In the genomic region with DNA sequence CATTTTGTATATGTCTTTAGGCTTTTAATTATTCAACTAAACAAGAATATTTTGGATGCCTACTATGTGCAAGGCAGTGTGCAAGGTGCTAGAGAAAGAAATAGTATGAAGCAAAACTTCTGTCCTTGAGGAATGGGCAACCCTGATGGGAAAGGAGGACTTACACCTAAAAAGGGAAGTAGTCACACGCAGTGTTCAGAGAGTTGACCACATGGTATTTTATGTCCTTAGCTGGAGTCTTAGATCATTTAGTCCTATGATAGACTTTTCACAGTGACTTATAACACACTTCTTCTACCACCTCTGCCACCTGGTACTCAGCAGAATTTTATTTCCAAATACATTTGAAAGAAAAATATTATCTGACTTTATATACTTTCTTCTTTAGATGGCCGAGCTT, we compare ENCODE assay signal across 18 cellular contexts.
"Had no signal": no experiment of that assay in that cellular context is flagged by ENCODE, and none has a peak within 500 bp of the region (broad histone marks: within the 10 kb centered on the region; RNA-seq: fewer than 3 reads in every experiment).

No MANE protein-coding gene starts in this region.

- H3K27me3 ChIP-seq: adrenal gland, dorsolateral prefrontal cortex, hepatocyte, neutrophil had no signal

- H3K4me1 ChIP-seq: adrenal gland had no signal

- H3K9me3 ChIP-seq: adrenal gland, neutrophil, thoracic aorta had no signal

- DNase-seq: activated CD4-positive, alpha-beta T cell treated with anti-CD3 and anti-CD28 coated beads for 1 hour; activated CD4-positive, alpha-beta T cell treated with anti-CD3 and anti-CD28 coated beads, Interleukin-2, amount 50 U/mL, for 48 hours; activated CD8-positive, alpha-beta memory T cell treated with anti-CD3 and anti-CD28 coated beads, Interleukin-2, amount 10 ng/mL, durations not matched to agents 7 days and 5 days; activated effector memory CD4-positive, alpha-beta T cell treated with anti-CD3 and anti-CD28 coated beads, Interleukin-2, amount 50 U/mL, for 16 hours; activated T-cell treated with anti-CD3 and anti-CD28 coated beads, Interleukin-2, amount 50 U/mL, for 1 hour; adrenal gland; dorsolateral prefrontal cortex; endodermal cell; islet precursor cell; naive B cell; retina had no signal

- H3K36me3 ChIP-seq: adrenal gland, neutrophil, thoracic aorta had no signal

- H3K4me3 ChIP-seq: adrenal gland, dorsolateral prefrontal cortex, hepatocyte, thoracic aorta had no signal

- H3K27me3 Mint-ChIP-seq: activated CD8-positive, alpha-beta memory T cell treated with anti-CD3 and anti-CD28 coated beads, Interleukin-2, amount 10 ng/mL, durations not matched to agents 7 days and 5 days; activated naive CD4-positive, alpha-beta T cell treated with anti-CD3 and anti-CD28 coated beads, Interleukin-2, amount 50 U/mL, for 24 hours had no signal

- H3K27ac ChIP-seq: adrenal gland, hepatocyte, neutrophil, thoracic aorta, VCaP had no signal

- H3K4me1 Mint-ChIP-seq: activated CD8-positive, alpha-beta memory T cell treated with anti-CD3 and anti-CD28 coated beads, Interleukin-2, amount 10 ng/mL, durations not matched to agents 7 days and 5 days; naive B cell; stimulated activated effector memory CD8-positive, alpha-beta T cell treated with anti-CD3 and anti-CD28 coated beads, Interleukin-12 subunit alpha, Interleukin-12 subunit beta, amount 100 ng/mL, for 72 hours had no signal

- H3K36me3 Mint-ChIP-seq: activated CD8-positive, alpha-beta memory T cell treated with anti-CD3 and anti-CD28 coated beads, Interleukin-2, amount 10 ng/mL, durations not matched to agents 7 days and 5 days; naive B cell; stimulated activated effector memory CD8-positive, alpha-beta T cell treated with anti-CD3 and anti-CD28 coated beads, Interleukin-12 subunit alpha, Interleukin-12 subunit beta, amount 100 ng/mL, for 72 hours had no signal

- H3K9me3 Mint-ChIP-seq: activated naive CD4-positive, alpha-beta T cell treated with anti-CD3 and anti-CD28 coated beads, Interleukin-2, amount 50 U/mL, for 24 hours; endodermal cell; stimulated activated effector memory CD8-positive, alpha-beta T cell treated with anti-CD3 and anti-CD28 coated beads, Interleukin-12 subunit alpha, Interleukin-12 subunit beta, amount 100 ng/mL, for 72 hours had no signal

- H3K4me3 Mint-ChIP-seq: activated CD8-positive, alpha-beta memory T cell treated with anti-CD3 and anti-CD28 coated beads, Interleukin-2, amount 10 ng/mL, durations not matched to agents 7 days and 5 days; activated naive CD4-positive, alpha-beta T cell treated with anti-CD3 and anti-CD28 coated beads, Interleukin-2, amount 50 U/mL, for 24 hours; endodermal cell; naive B cell; stimulated activated effector memory CD8-positive, alpha-beta T cell treated with anti-CD3 and anti-CD28 coated beads, Interleukin-12 subunit alpha, Interleukin-12 subunit beta, amount 100 ng/mL, for 72 hours had no signal

- H3K27ac Mint-ChIP-seq: activated CD8-positive, alpha-beta memory T cell treated with anti-CD3 and anti-CD28 coated beads, Interleukin-2, amount 10 ng/mL, durations not matched to agents 7 days and 5 days; activated naive CD4-positive, alpha-beta T cell treated with anti-CD3 and anti-CD28 coated beads, Interleukin-2, amount 50 U/mL, for 24 hours; endodermal cell; naive B cell; stimulated activated effector memory CD8-positive, alpha-beta T cell treated with anti-CD3 and anti-CD28 coated beads, Interleukin-12 subunit alpha, Interleukin-12 subunit beta, amount 100 ng/mL, for 72 hours had no signal

- ATAC-seq: activated CD8-positive, alpha-beta memory T cell treated with anti-CD3 and anti-CD28 coated beads, Interleukin-2, amount 10 ng/mL, durations not matched to agents 7 days and 5 days; left lobe of liver; stimulated activated effector memory CD8-positive, alpha-beta T cell treated with anti-CD3 and anti-CD28 coated beads, Interleukin-12 subunit alpha, Interleukin-12 subunit beta, amount 100 ng/mL, for 72 hours had no signal
